In the genomic region with DNA sequence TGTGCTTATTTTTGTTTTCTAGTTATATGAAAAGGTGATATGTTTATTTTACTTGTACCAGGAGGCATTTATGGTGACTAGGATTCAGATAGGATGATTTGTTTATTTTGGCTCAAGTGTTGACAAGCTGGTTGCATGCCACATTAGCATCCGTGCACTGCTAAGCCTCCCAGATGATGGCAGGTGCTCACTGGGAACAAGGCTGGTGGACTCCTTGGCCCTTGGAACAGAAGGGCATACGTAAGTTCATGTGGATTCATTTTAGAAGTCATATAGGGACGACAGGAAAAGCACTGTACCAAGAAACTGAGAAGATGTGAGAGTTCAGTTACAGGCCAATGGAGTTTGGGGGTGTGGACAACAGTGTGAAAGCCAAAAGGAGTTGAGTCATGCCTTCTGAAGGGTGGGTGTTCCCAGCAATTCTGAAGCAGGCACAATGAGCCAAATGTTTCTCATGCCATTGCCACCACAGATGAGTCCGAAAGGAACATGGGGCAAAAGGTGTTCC, we compare ENCODE assay signal across 1 cellular context.
TF ChIP-seq lines count a peak whose summit lies in the region.

No MANE protein-coding gene starts in this region.

TF ChIP-seq in HEK293, 187 proteins besides CTCF, POLR2A, EP300 and RAD21 (continued from another document):
- TF ChIP-seq, protein P1, sequence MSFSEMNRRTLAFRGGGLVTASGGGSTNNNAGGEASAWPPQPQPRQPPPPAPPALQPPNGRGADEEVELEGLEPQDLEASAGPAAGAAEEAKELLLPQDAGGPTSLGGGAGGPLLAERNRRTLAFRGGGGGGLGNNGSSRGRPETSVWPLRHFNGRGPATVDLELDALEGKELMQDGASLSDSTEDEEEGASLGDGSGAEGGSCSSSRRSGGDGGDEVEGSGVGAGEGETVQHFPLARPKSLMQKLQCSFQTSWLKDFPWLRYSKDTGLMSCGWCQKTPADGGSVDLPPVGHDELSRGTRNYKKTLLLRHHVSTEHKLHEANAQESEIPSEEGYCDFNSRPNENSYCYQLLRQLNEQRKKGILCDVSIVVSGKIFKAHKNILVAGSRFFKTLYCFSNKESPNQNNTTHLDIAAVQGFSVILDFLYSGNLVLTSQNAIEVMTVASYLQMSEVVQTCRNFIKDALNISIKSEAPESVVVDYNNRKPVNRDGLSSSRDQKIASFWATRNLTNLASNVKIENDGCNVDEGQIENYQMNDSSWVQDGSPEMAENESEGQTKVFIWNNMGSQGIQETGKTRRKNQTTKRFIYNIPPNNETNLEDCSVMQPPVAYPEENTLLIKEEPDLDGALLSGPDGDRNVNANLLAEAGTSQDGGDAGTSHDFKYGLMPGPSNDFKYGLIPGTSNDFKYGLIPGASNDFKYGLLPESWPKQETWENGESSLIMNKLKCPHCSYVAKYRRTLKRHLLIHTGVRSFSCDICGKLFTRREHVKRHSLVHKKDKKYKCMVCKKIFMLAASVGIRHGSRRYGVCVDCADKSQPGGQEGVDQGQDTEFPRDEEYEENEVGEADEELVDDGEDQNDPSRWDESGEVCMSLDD (tag by site-specific recombination; IDR thresholded peaks at IDR 0.05): 0 out of 2 replicates have a peak, but pooled peaks have one; percentile 17
- peak; percentile 71 for TF ChIP-seq ZEB2 (tag by site-specific recombination; IDR thresholded peaks at IDR 0.05)
TF ChIP-seq in HEK293: peak in this region for 46.
